In genomic region chr11:13964771-13965074, GRCh38 we compare ENCODE assay signal across 13 cellular contexts. TPM values are rescaled to one million over a fixed set of nuclear protein-coding genes. Genes with fewer than 3 reads are reported as not detected.
DNase-seq lines count a peak whose midpoint lies in the region; ATAC-seq, FAIRE-seq and TF ChIP-seq lines count a peak whose summit lies in the region.
"Had no signal": no experiment of that assay in that cellular context is flagged by ENCODE, and none has a peak within 500 bp of the region (broad histone marks: within the 10 kb centered on the region; RNA-seq: fewer than 3 reads in every experiment).

No MANE protein-coding gene starts in this region.

- FAIRE-seq in small intestine (lab: Jason Lieb, UNC): no peak
- FAIRE-seq in HTR-8/SVneo (lab: Jason Lieb, UNC): no peak

- H3K27ac ChIP-seq in ascending aorta: no peak overlapping the region
- H3K27ac ChIP-seq in iPS-20b (ENCODE audit: low read length): no peak overlapping the region
- peak overlapping the region; percentile 82 to 93 for H3K27ac ChIP-seq in small intestine (ENCODE audit: low read depth in 1 of 2, low read length in 1 of 2)

- DNase-seq in H7 (no peak), ascending aorta (ENCODE audit: low spot score in 2 of 2) (no peak), small intestine (no peak), HTR-8/SVneo (ENCODE audit: insufficient read length, low spot score) (no peak), NCI-H1092 treated with DMSO at 0.1 percent for 48 hours (lab: John Stamatoyannopoulos, UW) (no peak)
- no peak for DNase-seq in stimulated activated CD4-positive, alpha-beta T cell treated with anti-CD3 and anti-CD28 coated beads, Interleukin-15, amount 100 ng/mL, for 24 hours
- DNase-seq: activated gamma-delta T cell, dermis blood vessel endothelial cell, NCI-H187 treated with DMSO at 0.1 percent for 48 hours, SW 1271 had no signal

- ATAC-seq in HG03108 (IDR thresholded peaks at IDR 0.05; ENCODE audit: unreplicated experiment): no peak

- peaks cover 68% of the 10 kb centered on the region for H3K27me3 ChIP-seq in H7 (ENCODE audit: control insufficient read depth, insufficient read depth, low read length)
- no peaks in the 10 kb centered on the region for H3K27me3 ChIP-seq in ascending aorta
- peaks cover 78% of the 10 kb centered on the region for H3K27me3 ChIP-seq in iPS-20b (ENCODE audit: insufficient read depth, low read length)
- peaks cover 0 to 8% of the 10 kb centered on the region in 2 donors for H3K27me3 ChIP-seq in small intestine (ENCODE audit: control insufficient read depth in 2 of 2, insufficient read depth in 2 of 2, low read length in 2 of 2)

- TF ChIP-seq CTCF in ascending aorta (IDR thresholded peaks at IDR 0.05): no peak

- 10 to 24% (median 22%) methylated on average over 7 of the region's 7 CpGs for WGBS in small intestine, 3 donors

- H3K36me3 ChIP-seq in H7 (replicated peaks; ENCODE audit: control insufficient read depth, insufficient read depth, low read length): no peaks in the 10 kb centered on the region
- no peaks in the 10 kb centered on the region for H3K36me3 ChIP-seq in ascending aorta
- no peaks in the 10 kb centered on the region for H3K36me3 ChIP-seq in iPS-20b (ENCODE audit: insufficient read depth, low read depth, low read length)
- no peaks in the 10 kb centered on the region for H3K36me3 ChIP-seq in small intestine (ENCODE audit: control insufficient read depth in 2 of 2, insufficient read depth in 2 of 2, low read length in 2 of 2)
- H3K36me3 ChIP-seq: HAP-1 had no signal

- H3K9me3 ChIP-seq in ascending aorta: no peaks in the 10 kb centered on the region
- no peaks in the 10 kb centered on the region for H3K9me3 ChIP-seq in iPS-20b (ENCODE audit: insufficient read depth, low read depth, low read length)
- H3K9me3 ChIP-seq in small intestine (ENCODE audit: control insufficient read depth, low read depth): no peaks in the 10 kb centered on the region
- H3K9me3 ChIP-seq: HAP-1 had no signal

- H3K9ac ChIP-seq in iPS-20b (ENCODE audit: low read depth, low read length): no peak overlapping the region

- peak overlapping the region; percentile 47 for H3K4me3 ChIP-seq in H7 (ENCODE audit: insufficient read depth, low read depth, low read length)
- H3K4me3 ChIP-seq in ascending aorta: peak overlapping the region; percentile 54 to 69
- peak overlapping the region; percentile 68 for H3K4me3 ChIP-seq in iPS-20b (ENCODE audit: low read length)
- peak overlapping the region; percentile 33 to 81 for H3K4me3 ChIP-seq in small intestine (ENCODE audit: low read depth in 1 of 2, low read length in 2 of 2)
- H3K4me3 ChIP-seq: HAP-1 had no signal

- intact Hi-C loops in ascending aorta (cut with DNase I): loop anchor here (5.0 kb wide), 1 partner anchor 68 kb away; no protein-coding TSS in a partner anchor

- H3K4me1 ChIP-seq in ascending aorta (peaks cover 0 to 7% of the 10 kb centered on the region in 2 donors), iPS-20b (ENCODE audit: insufficient read depth, low read length) (peaks cover 23% of the 10 kb centered on the region), small intestine (ENCODE audit: control insufficient read depth in 2 of 2, insufficient read depth in 1 of 2, low read depth in 1 of 2, low read length in 1 of 2) (peaks cover 2 to 5% of the 10 kb centered on the region in 2 donors)
- H3K4me1 ChIP-seq: HAP-1 had no signal

RNA-seq across cellular contexts. Expression of gene SPON1, which starts 2.2 kb away (rescaled TPM):
- total RNA-seq in H7 (2014; rRNA removed; shearing (Covaris generic)): 3.9 and 4.6 TPM in 2 replicates
- 37.8 TPM for total RNA-seq in ascending aorta
- 10 to 100 TPM; 11.4 to 30.3 (median 14.1) TPM for polyA plus RNA-seq in small intestine

Comparison
In these comparisons a context has a peak if more than half of its experiments do, and no peak if none do; other contexts are left out.
1. H3K27ac ChIP-seq: peak in small intestine (2 of 2); none in ascending aorta (0 of 2) and iPS-20b (single experiment).
2. Peak in every context shown above with its lines, with median percentiles within 50 percentile points of each other: H3K4me3 ChIP-seq.